Comparison of ENCODE assay signal across 19 cellular contexts in the genomic region with DNA sequence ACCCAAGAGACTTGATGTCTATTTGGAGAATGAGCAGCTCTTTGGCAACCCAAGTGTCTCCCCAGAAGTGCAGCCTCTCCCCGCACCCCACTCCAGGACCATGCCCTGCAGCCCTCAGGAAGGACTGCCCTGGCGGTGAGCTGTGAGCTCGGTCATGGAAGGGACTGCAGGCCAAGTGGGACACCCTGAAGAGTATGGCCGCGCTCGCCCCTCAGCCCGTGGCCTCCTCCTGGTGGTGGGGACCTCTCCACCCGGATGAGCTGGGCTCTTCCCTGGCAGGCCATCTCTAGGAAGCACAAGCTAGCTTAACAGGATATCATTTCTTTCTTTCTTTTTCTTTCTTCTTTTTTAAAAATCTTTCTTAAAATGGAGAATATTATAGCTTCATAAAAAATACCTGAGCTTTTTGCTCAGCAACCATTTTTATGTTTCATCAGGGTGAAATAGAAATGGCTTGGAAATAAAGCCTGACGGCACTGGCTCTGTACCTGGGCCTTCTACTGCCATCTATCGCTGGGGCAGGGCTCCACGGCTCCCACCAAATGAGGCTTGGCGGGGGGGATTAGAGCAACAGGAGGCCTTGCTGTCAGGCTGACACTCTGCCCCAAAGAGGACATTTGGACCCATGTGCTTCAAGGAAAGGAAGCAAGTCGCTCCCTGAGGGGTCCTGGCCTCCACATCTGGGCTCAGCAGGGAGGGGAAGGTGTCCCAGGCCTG.
DNase-seq lines count a peak whose midpoint lies in the region; ATAC-seq, FAIRE-seq and TF ChIP-seq lines count a peak whose summit lies in the region.
"Had no signal": no experiment of that assay in that cellular context is flagged by ENCODE, and none has a peak within 500 bp of the region (broad histone marks: within the 10 kb centered on the region; RNA-seq: fewer than 3 reads in every experiment).

No MANE protein-coding gene starts in this region.

- no peak for FAIRE-seq in HepG2 (lab: Jason Lieb, UNC)
- FAIRE-seq: GM19239 had no signal

- H3K27me3 ChIP-seq in HepG2 (ENCODE audit: control insufficient read depth in 1 of 2, insufficient read depth in 2 of 2, low read length in 2 of 2) (peaks cover 9 to 49% of the 10 kb centered on the region in 2 experiments; a peak in 4 of 5 replicates), right lobe of liver (no peaks in the 10 kb centered on the region), OCI-LY1 (ENCODE audit: insufficient read depth, low read length) (peaks cover 12% of the 10 kb centered on the region; the same call in 1 of the 2 replicates)
- H3K27me3 ChIP-seq: left lung, spleen had no signal

- DNase-seq in HepG2 (ENCODE audit: low spot score) = no peak
- no peak for DNase-seq in right lobe of liver
- no peak for DNase-seq in choroid plexus epithelial cell (ENCODE audit: low read depth)
- no peak for DNase-seq in type B pancreatic cell (ENCODE audit: extremely low spot score, unreplicated experiment)
- no peak for DNase-seq in hypothalamus (lab: John Stamatoyannopoulos, UW)
- no peak for DNase-seq in left colon
- DNase-seq: activated CD4-positive, CD25-positive, alpha-beta regulatory T cell treated with anti-CD3 and anti-CD28 coated beads, Interleukin-2, amount 50 U/mL, for 72 hours; activated CD8-positive, alpha-beta memory T cell treated with anti-CD3 and anti-CD28 coated beads, Interleukin-2, amount 50 U/mL, for 4 hours; activated gamma-delta T cell treated with Interleukin-2 at 50 U/mL for 16 hours; effector CD8-positive, alpha-beta T cell; NCI-H2107; NCI-H774; spleen; stimulated activated naive CD4-positive, alpha-beta T cell treated with Interleukin-2 at 50 U/mL for 16 hours; T-helper 2 cell had no signal

- no peaks in the 10 kb centered on the region for H3K27me3 Mint-ChIP-seq in type B pancreatic cell

- H3K9me2 ChIP-seq in OCI-LY1 (ENCODE audit: low read depth, low read length) = no peaks in the 10 kb centered on the region

- H3K79me2 ChIP-seq in HepG2 (ENCODE audit: insufficient read depth, low read length) = no peaks in the 10 kb centered on the region
- no peaks in the 10 kb centered on the region for H3K79me2 ChIP-seq in OCI-LY1 (ENCODE audit: insufficient read depth, low read length)

- H3K9me3 ChIP-seq in HepG2 (ENCODE audit: low read length) (no peaks in the 10 kb centered on the region), right lobe of liver (no peaks in the 10 kb centered on the region), OCI-LY1 (ENCODE audit: low read length) (no peaks in the 10 kb centered on the region)
- H3K9me3 ChIP-seq: left lung, spleen had no signal

- H3K36me3 ChIP-seq in HepG2 (replicated peaks in 1 of 2; ENCODE audit: control insufficient read depth in 1 of 2, insufficient read depth in 2 of 2, low read length in 2 of 2) = no peaks in the 10 kb centered on the region
- H3K36me3 ChIP-seq in right lobe of liver = no peaks in the 10 kb centered on the region
- no peaks in the 10 kb centered on the region for H3K36me3 ChIP-seq in OCI-LY1 (ENCODE audit: insufficient read depth, low read length)
- H3K36me3 ChIP-seq: left lung, spleen had no signal

- CTCF ChIA-PET in HepG2 (lab: Yijun Ruan, JAX; ENCODE audit: low intra/inter-chr PET ratio, low total read pairs) = no interaction called here

- peaks cover 6% of the 10 kb centered on the region for H3K4me1 Mint-ChIP-seq in type B pancreatic cell (ENCODE audit: unreplicated experiment)

- no peak for TF ChIP-seq RAD21 in HepG2 (CRISPR knock-in tag; IDR thresholded peaks at IDR 0.05)

- intact Hi-C loops in HepG2 (cut with micrococcal nuclease; ENCODE audit: unreplicated experiment) = no loop called here
- intact Hi-C loops in right lobe of liver (cut with DNase I) = no loop called here
- intact Hi-C loops in left colon (cut with DNase I, micrococcal nuclease) = no loop called here

- H3K4me3 ChIP-seq in HepG2 (replicated peaks in 1 of 3; ENCODE audit: insufficient read depth in 1 of 3, low read depth in 2 of 3, low read length in 3 of 3) (no peak overlapping the region), right lobe of liver (no peak overlapping the region), OCI-LY1 (ENCODE audit: low read depth, low read length, poor library complexity, severe bottlenecking) (no peak overlapping the region), choroid plexus epithelial cell (ENCODE audit: low read depth, low read length) (no peak overlapping the region)
- H3K4me3 ChIP-seq: left lung, spleen had no signal

- H3K27ac ChIP-seq in HepG2 (ENCODE audit: extremely low read length, insufficient read depth, low read length) (no peak overlapping the region), right lobe of liver (no peak overlapping the region), OCI-LY1 (ENCODE audit: low read depth, low read length, poor library complexity, severe bottlenecking) (no peak overlapping the region)
- H3K27ac ChIP-seq: left lung had no signal

- H3K9ac ChIP-seq in HepG2 (ENCODE audit: insufficient read depth, low read depth, low read length) (no peak overlapping the region), OCI-LY1 (ENCODE audit: low read length) (no peak overlapping the region)

- 14% methylated on average over 10 of the region's 13 CpGs for WGBS in HepG2 (ENCODE audit: low lambda C conversion rate)
- WGBS in right lobe of liver (ENCODE audit: insufficient coverage, low coverage, low lambda C conversion rate, missing lambda C conversion rate) = 69% methylated on average over 3 of the region's 13 CpGs

- H2AFZ ChIP-seq in HepG2 (ENCODE audit: low read length) (no peak overlapping the region), OCI-LY1 (ENCODE audit: low read length) (no peak overlapping the region)

- ATAC-seq in HepG2 (peak; percentile 29; the same call in 2 of the 3 replicates), right lobe of liver (no peak), GM21619 (IDR thresholded peaks at IDR 0.05; ENCODE audit: unreplicated experiment) (no peak), left colon (no peak)
- ATAC-seq: left lung had no signal

- H3K4me2 ChIP-seq in HepG2 (ENCODE audit: low read depth, low read length) (no peak overlapping the region), OCI-LY1 (ENCODE audit: low read length) (no peak overlapping the region)

- no peaks in the 10 kb centered on the region for H3K9me3 Mint-ChIP-seq in type B pancreatic cell

- no peak overlapping the region for H3K4me3 Mint-ChIP-seq in type B pancreatic cell

- TF ChIP-seq CTCF in HepG2 (CRISPR knock-in tag; IDR thresholded peaks at IDR 0.05) = peak; percentile 28; the same call in 1 of the 2 replicates
- no peak for TF ChIP-seq CTCF in right lobe of liver (IDR thresholded peaks at IDR 0.05)
- TF ChIP-seq CTCF in OCI-LY1 (IDR thresholded peaks at IDR 0.05; ENCODE audit: low read length) = peak; percentile 43
- peak; percentile 40 for TF ChIP-seq CTCF in choroid plexus epithelial cell (conservative IDR thresholded peaks at IDR 0.05; ENCODE audit: low read depth, low read length)
- TF ChIP-seq CTCF in type B pancreatic cell (conservative IDR thresholded peaks at IDR 0.05) = peak; percentile 14

- no peaks in the 10 kb centered on the region for H3F3A ChIP-seq in OCI-LY1 (ENCODE audit: insufficient read depth, low read length)

- no peaks in the 10 kb centered on the region for H3K36me3 Mint-ChIP-seq in type B pancreatic cell

- H3K4me1 ChIP-seq in HepG2 (ENCODE audit: insufficient read depth, low read length) = no peaks in the 10 kb centered on the region
- no peaks in the 10 kb centered on the region for H3K4me1 ChIP-seq in right lobe of liver
- no peaks in the 10 kb centered on the region for H3K4me1 ChIP-seq in OCI-LY1 (ENCODE audit: insufficient read depth, low read length, severe bottlenecking)

- in situ Hi-C loops in HepG2 (cut with HindIII; ENCODE audit: extremely low pct_ligation_motif_present, low pct_unique_long_range_greater_than_20kb) = no loop called here

- TF ChIP-seq EP300 in HepG2 (IDR thresholded peaks at IDR 0.05; ENCODE audit: low read depth in 2 of 2, low read length in 2 of 2) = no peak
- TF ChIP-seq EP300 in HepG2 (CRISPR knock-in tag; IDR thresholded peaks at IDR 0.05; ENCODE audit: borderline replicate concordance) = no peak

- no TSS peak for BruUV-seq in HepG2 (replicated peaks; lab: Mats Ljungman, UMichigan)

- TF ChIP-seq POLR2A in HepG2 (IDR thresholded peaks at IDR 0.05; ENCODE audit: insufficient read depth in 1 of 2, low read depth in 2 of 2, low read length in 2 of 2) (no peak), right lobe of liver (IDR thresholded peaks at IDR 0.05) (no peak)

- H3K27ac Mint-ChIP-seq in type B pancreatic cell = no peak overlapping the region

- H4K20me1 ChIP-seq in HepG2 (ENCODE audit: insufficient read depth, low read length) (peaks cover 2% of the 10 kb centered on the region; the same call in 1 of the 2 replicates), OCI-LY1 (ENCODE audit: insufficient read depth, low read length) (no peaks in the 10 kb centered on the region)

- POLR2A ChIA-PET in HepG2 (lab: Yijun Ruan, JAX) = no interaction called here

TF ChIP-seq in HepG2, 621 proteins besides CTCF, POLR2A, EP300 and RAD21:
- TF ChIP-seq, protein P1, sequence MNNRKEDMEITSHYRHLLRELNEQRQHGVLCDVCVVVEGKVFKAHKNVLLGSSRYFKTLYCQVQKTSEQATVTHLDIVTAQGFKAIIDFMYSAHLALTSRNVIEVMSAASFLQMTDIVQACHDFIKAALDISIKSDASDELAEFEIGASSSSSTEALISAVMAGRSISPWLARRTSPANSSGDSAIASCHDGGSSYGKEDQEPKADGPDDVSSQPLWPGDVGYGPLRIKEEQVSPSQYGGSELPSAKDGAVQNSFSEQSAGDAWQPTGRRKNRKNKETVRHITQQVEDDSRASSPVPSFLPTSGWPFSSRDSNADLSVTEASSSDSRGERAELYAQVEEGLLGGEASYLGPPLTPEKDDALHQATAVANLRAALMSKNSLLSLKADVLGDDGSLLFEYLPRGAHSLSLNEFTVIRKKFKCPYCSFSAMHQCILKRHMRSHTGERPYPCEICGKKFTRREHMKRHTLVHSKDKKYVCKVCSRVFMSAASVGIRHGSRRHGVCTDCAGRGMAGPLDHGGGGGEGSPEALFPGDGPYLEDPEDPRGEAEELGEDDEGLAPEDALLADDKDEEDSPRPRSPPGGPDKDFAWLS (CRISPR knock-in tag; IDR thresholded peaks at IDR 0.05; ENCODE audit: borderline replicate concordance) = no peak

Comparison
In these comparisons a context has a peak if more than half of its experiments do, and no peak if none do; other contexts are left out.
1. CTCF ChIP-seq: peak in HepG2 (single experiment), OCI-LY1 (single experiment), choroid plexus epithelial cell (single experiment) and type B pancreatic cell (single experiment); none in right lobe of liver (0 of 4).